8 cellular contexts compared by ENCODE assay signal in genomic region chr12:120725659-120726509, GRCh38. TPM values are rescaled to one million over a fixed set of nuclear protein-coding genes. Genes with fewer than 3 reads are reported as not detected.
A peak's percentile ranks its signal among the peaks of the same experiment; 100 is the strongest.
DNase-seq lines count a peak whose midpoint lies in the region; ATAC-seq and TF ChIP-seq lines count a peak whose summit lies in the region.

Gene ACADS, plus strand, starts transcription at chr12:120725826. Its CDS starts 60 bp downstream, at chr12:120725886.

- DNase-seq in GDM1 (lab: John Stamatoyannopoulos, UW), result peak; percentile 75
- peak; percentile 100 for DNase-seq in H7
- peak; percentile 81 for DNase-seq in MG63
- peak; percentile 81 to 85 for DNase-seq in SJSA1 (ENCODE audit: low read depth in 1 of 2, low spot score in 2 of 2)
- DNase-seq in activated gamma-delta T cell treated with anti-CD3 and anti-CD28 coated beads, Interleukin-2, amount 50 U/mL, for 16 hours (ENCODE audit: low read depth), result peak; percentile 81
- DNase-seq in non-pigmented ciliary epithelial cell (ENCODE audit: low read depth), result peak; percentile 11

- H3K4me1 ChIP-seq in SJSA1 (replicated peaks) (peaks cover 13% of the 10 kb centered on the region; the same call in 1 of the 2 replicates), gastroesophageal sphincter (peaks cover 0 to 24% (median 6%) of the 10 kb centered on the region in 3 donors)

- 32 to 41% methylated on average over 5 to 13 of the region's 66 CpGs for WGBS in gastroesophageal sphincter (ENCODE audit: low coverage in 1 of 2), 2 donors

- H3K36me3 ChIP-seq in H7 (replicated peaks; ENCODE audit: control insufficient read depth, insufficient read depth, low read length), result peaks cover 21% of the 10 kb centered on the region
- H3K36me3 ChIP-seq in MG63, result peaks cover 21% of the 10 kb centered on the region
- H3K36me3 ChIP-seq in SJSA1, result peaks cover 19% of the 10 kb centered on the region
- peaks cover 0 to 68% of the 10 kb centered on the region in 2 donors for H3K36me3 ChIP-seq in gastroesophageal sphincter

- TF ChIP-seq EP300 in gastroesophageal sphincter (IDR thresholded peaks at IDR 0.05), result no peak

- TF ChIP-seq CTCF in gastroesophageal sphincter (IDR thresholded peaks at IDR 0.05) (peak in 2 of 4 experiments; percentile 25 to 34), subcutaneous adipose tissue (IDR thresholded peaks at IDR 0.05; ENCODE audit: low read depth) (no peak)

- H3K27me3 ChIP-seq in H7 (ENCODE audit: control insufficient read depth, insufficient read depth, low read length) (no peaks in the 10 kb centered on the region; the same call in 1 of the 2 replicates), MG63 (no peaks in the 10 kb centered on the region), SJSA1 (replicated peaks) (no peaks in the 10 kb centered on the region), gastroesophageal sphincter (no peaks in the 10 kb centered on the region)

- H3K9me3 ChIP-seq in MG63 (no peaks in the 10 kb centered on the region), SJSA1 (replicated peaks) (no peaks in the 10 kb centered on the region; the same call in 1 of the 2 replicates), gastroesophageal sphincter (no peaks in the 10 kb centered on the region)

- ATAC-seq in gastroesophageal sphincter, result peak; percentile 99

- peak within 1 kb of the TSS; percentile 90 for H3K4me3 ChIP-seq in H7 (ENCODE audit: insufficient read depth, low read depth, low read length)
- peak within 1 kb of the TSS; percentile 59 for H3K4me3 ChIP-seq in MG63
- peak within 1 kb of the TSS; percentile 53 for H3K4me3 ChIP-seq in SJSA1
- H3K4me3 ChIP-seq in gastroesophageal sphincter, result peak within 1 kb of the TSS; percentile 41 to 86

- no peak within 1 kb of the TSS for H3K27ac ChIP-seq in SJSA1
- peak within 1 kb of the TSS in 3 of 4 donors; percentile 86 to 89 (median 88) for H3K27ac ChIP-seq in gastroesophageal sphincter

- TF ChIP-seq POLR2A in gastroesophageal sphincter (IDR thresholded peaks at IDR 0.05), result peak; percentile 44 to 53

RNA-seq across cellular contexts. Expression of gene ACADS, which starts in this region (rescaled TPM):
- total RNA-seq in H7 (2014; rRNA removed; shearing (Covaris generic)), result 14.0 and 16.0 TPM in 2 replicates
- total RNA-seq in MG63 (2014; rRNA removed; shearing (Covaris generic); ENCODE audit: low replicate concordance), result 6.4 and 7.5 TPM in 2 replicates
- total RNA-seq in SJSA1 (2014; rRNA removed; shearing (Covaris generic)), result 6.8 and 11.1 TPM in 2 replicates
- total RNA-seq in gastroesophageal sphincter (10 to 100 TPM; 30.5 to 55.1 (median 40.3) TPM), subcutaneous adipose tissue (100 to 1,000 TPM in 3 of 4 donors, 10 to 100 TPM in 1; 31.6 to 237 (median 106) TPM)

Comparison
In these comparisons a context has a peak if more than half of its experiments do, and no peak if none do; other contexts are left out.
1. DNase-seq: peak in every context shown above with its lines; median percentile 100 in H7; 83 in SJSA1; 81 in MG63; 81 in activated gamma-delta T cell treated with anti-CD3 and anti-CD28 coated beads, Interleukin-2, amount 50 U/mL, for 16 hours; 75 in GDM1; 11 in non-pigmented ciliary epithelial cell.